ENCODE assay signal across 35 cellular contexts in the genomic region with DNA sequence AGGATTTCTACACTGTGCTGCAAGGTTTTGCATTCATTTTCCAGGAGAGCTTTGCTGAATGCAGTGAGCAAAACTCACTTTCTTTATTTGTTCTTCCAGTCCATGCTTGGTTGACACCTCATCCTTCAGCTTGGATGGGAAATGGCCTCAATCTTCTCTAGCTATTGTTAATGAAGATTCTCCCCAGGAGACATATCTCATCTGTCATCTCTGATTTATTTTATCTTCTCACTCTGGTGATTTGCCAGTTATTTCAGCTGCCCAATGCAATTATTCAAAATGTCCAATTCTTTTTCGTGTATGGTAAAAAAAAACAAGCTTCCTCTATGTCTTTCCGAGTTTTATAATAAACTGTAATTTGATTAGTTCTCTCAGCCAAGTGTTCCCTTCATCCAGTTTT.
"Had no signal": no experiment of that assay in that cellular context is flagged by ENCODE, and none has a peak within 500 bp of the region (broad histone marks: within the 10 kb centered on the region; RNA-seq: fewer than 3 reads in every experiment).

No MANE protein-coding gene starts in this region.

- ATAC-seq: activated CD8-positive, alpha-beta memory T cell treated with anti-CD3 and anti-CD28 coated beads, Interleukin-2, amount 10 ng/mL, durations not matched to agents 7 days and 5 days; activated naive CD8-positive, alpha-beta T cell treated with anti-CD3 and anti-CD28 coated beads, Interleukin-2, amount 50 U/mL, for 24 hours; K562; PC-3 had no signal

- H3K36me3 Mint-ChIP-seq: activated CD4-positive, alpha-beta memory T cell treated with anti-CD3 and anti-CD28 coated beads for 36 hours; activated CD8-positive, alpha-beta memory T cell treated with anti-CD3 and anti-CD28 coated beads, Interleukin-2, amount 10 ng/mL, durations not matched to agents 7 days and 5 days; activated naive CD4-positive, alpha-beta T cell treated with anti-CD3 and anti-CD28 coated beads, Interleukin-2, amount 10 ng/mL, durations not matched to agents 7 days and 5 days; activated naive CD8-positive, alpha-beta T cell had no signal

- H3K36me3 ChIP-seq: cardiac muscle cell, Peyer's patch, SJSA1 had no signal

- H3K27me3 ChIP-seq: cardiac muscle cell, Peyer's patch, SJSA1 had no signal

- H3K4me1 Mint-ChIP-seq: activated CD8-positive, alpha-beta memory T cell treated with anti-CD3 and anti-CD28 coated beads, Interleukin-2, amount 10 ng/mL, durations not matched to agents 7 days and 5 days; activated naive CD4-positive, alpha-beta T cell treated with anti-CD3 and anti-CD28 coated beads, Interleukin-2, amount 10 ng/mL, durations not matched to agents 7 days and 5 days; activated naive CD8-positive, alpha-beta T cell treated with anti-CD3 and anti-CD28 coated beads, Interleukin-2, amount 50 U/mL, for 24 hours; central memory CD8-positive, alpha-beta T cell had no signal

- H3K27ac ChIP-seq: cardiac muscle cell, Peyer's patch, SJSA1, VCaP had no signal

- H3K9me3 Mint-ChIP-seq: activated B cell treated with CpG ODN at 0.5 μM for 24 hours; activated CD4-positive, alpha-beta memory T cell treated with anti-CD3 and anti-CD28 coated beads for 36 hours; activated naive CD4-positive, alpha-beta T cell treated with anti-CD3 and anti-CD28 coated beads, Interleukin-2, amount 10 ng/mL, durations not matched to agents 7 days and 5 days; activated naive CD8-positive, alpha-beta T cell treated with anti-CD3 and anti-CD28 coated beads, Interleukin-2, amount 50 U/mL, for 24 hours; central memory CD8-positive, alpha-beta T cell had no signal

- DNase-seq: activated B cell treated with CpG ODN at 0.5 μM for 24 hours; activated CD4-positive, alpha-beta memory T cell treated with anti-CD3 and anti-CD28 coated beads for 36 hours; activated CD4-positive, alpha-beta T cell treated with anti-CD3 and anti-CD28 coated beads for 4 hours; activated CD4-positive, alpha-beta T cell treated with anti-CD3 and anti-CD28 coated beads, Interleukin-2, amount 50 U/mL, for 1 hour; activated CD4-positive, CD25-positive, alpha-beta regulatory T cell treated with anti-CD3 and anti-CD28 coated beads, Interleukin-2, amount 50 U/mL, for 72 hours; activated CD8-positive, alpha-beta memory T cell treated with anti-CD3 and anti-CD28 coated beads for 24 hours; activated CD8-positive, alpha-beta memory T cell treated with anti-CD3 and anti-CD28 coated beads, Interleukin-2, amount 10 ng/mL, durations not matched to agents 7 days and 5 days; activated CD8-positive, alpha-beta memory T cell treated with anti-CD3 and anti-CD28 coated beads, Interleukin-2, amount 50 U/mL, for 48 hours; activated effector memory CD4-positive, alpha-beta T cell treated with Interleukin-2 at 50 U/mL for 16 hours; activated naive CD4-positive, alpha-beta T cell treated with anti-CD3 and anti-CD28 coated beads, Interleukin-2, amount 10 ng/mL, durations not matched to agents 7 days and 5 days; activated naive CD8-positive, alpha-beta T cell treated with anti-CD3 and anti-CD28 coated beads, Interleukin-2, amount 50 U/mL, for 24 hours; activated T-cell treated with anti-CD3 and anti-CD28 coated beads, Interleukin-2, amount 50 U/mL, for 48 hours; anterior cingulate cortex; NCI-H1105; NCI-H1417 treated with DMSO at 0.1 percent for 48 hours; NCI-H1694 treated with DMSO at 0.1 percent for 48 hours; NCI-H2171 treated with DMSO at 0.1 percent for 48 hours; NCI-H2227 treated with DMSO at 0.1 percent for 48 hours; NCI-H524; NCI-H69; NCI-H82; NK-92 treated with Interleukin-12 subunit alpha and Interleukin-12 subunit beta, amount 100 ng/mL, for 24 hours; PC-3; Peyer's patch; Right ventricle myocardium superior; SW 1271; T-helper 1 cell; T-helper 2 cell; T-helper 9 cell had no signal

- H3K4me1 ChIP-seq: SJSA1 had no signal

- H3K4me3 ChIP-seq: cardiac muscle cell, K562, Peyer's patch, SJSA1 had no signal

- H3K9me3 ChIP-seq: Peyer's patch, SJSA1 had no signal

- H3K27ac Mint-ChIP-seq: activated B cell treated with CpG ODN at 0.5 μM for 24 hours; activated CD4-positive, alpha-beta memory T cell treated with anti-CD3 and anti-CD28 coated beads for 36 hours; activated CD8-positive, alpha-beta memory T cell treated with anti-CD3 and anti-CD28 coated beads, Interleukin-2, amount 10 ng/mL, durations not matched to agents 7 days and 5 days; activated naive CD4-positive, alpha-beta T cell treated with anti-CD3 and anti-CD28 coated beads, Interleukin-2, amount 10 ng/mL, durations not matched to agents 7 days and 5 days; activated naive CD8-positive, alpha-beta T cell; activated naive CD8-positive, alpha-beta T cell treated with anti-CD3 and anti-CD28 coated beads, Interleukin-2, amount 50 U/mL, for 24 hours had no signal

- H3K4me3 Mint-ChIP-seq: activated B cell treated with CpG ODN at 0.5 μM for 24 hours; activated CD4-positive, alpha-beta memory T cell treated with anti-CD3 and anti-CD28 coated beads for 36 hours; activated CD8-positive, alpha-beta memory T cell treated with anti-CD3 and anti-CD28 coated beads, Interleukin-2, amount 10 ng/mL, durations not matched to agents 7 days and 5 days; activated naive CD4-positive, alpha-beta T cell treated with anti-CD3 and anti-CD28 coated beads, Interleukin-2, amount 10 ng/mL, durations not matched to agents 7 days and 5 days; activated naive CD8-positive, alpha-beta T cell; activated naive CD8-positive, alpha-beta T cell treated with anti-CD3 and anti-CD28 coated beads, Interleukin-2, amount 50 U/mL, for 24 hours; central memory CD8-positive, alpha-beta T cell had no signal
